In the genomic region with DNA sequence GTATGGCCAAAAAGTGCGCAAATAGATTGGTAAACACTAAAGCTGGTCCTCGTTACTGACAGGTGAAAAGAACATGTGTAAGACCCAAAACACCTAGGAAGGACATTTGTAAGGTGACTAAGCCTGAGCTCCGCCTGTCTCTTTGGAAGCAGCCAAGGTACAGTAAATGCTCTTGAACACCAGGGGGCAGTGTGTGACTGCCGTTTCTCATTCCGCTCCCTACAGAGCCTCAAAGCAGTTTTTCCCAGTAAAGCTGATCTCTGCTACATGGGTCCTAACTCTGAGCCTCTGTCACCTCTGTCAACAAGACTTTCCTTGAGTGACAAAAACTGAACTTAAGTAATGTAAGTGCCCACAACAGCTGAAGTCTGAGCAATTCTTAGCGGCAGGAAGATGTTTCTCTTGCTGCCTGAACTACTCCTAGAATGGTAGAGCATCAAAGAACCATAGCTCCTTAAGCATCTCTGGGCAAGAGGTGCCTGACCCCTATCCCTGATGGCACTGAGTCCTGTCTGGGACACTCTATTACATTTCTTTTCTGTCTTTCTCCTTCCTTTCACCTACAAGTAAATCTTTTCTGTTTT, we compare ENCODE assay signal across 8 cellular contexts.
DNase-seq lines count a peak whose midpoint lies in the region; ATAC-seq lines count a peak whose summit lies in the region.

No MANE protein-coding gene starts in this region.

- H3K9me3 Mint-ChIP-seq in T-cell: no peaks in the 10 kb centered on the region

- CTCF ChIA-PET in T-cell (lab: Charles Lee): interaction anchor here (0.5 to 1.8 kb wide), 17 partner anchors 8 to 1775 kb away, joined by 3 to 7 read pairs (median 4); a partner anchor contains a TSS

- no peaks in the 10 kb centered on the region for H3K36me3 Mint-ChIP-seq in T-cell

- H3K4me3 ChIP-seq in iPS DF 6.9 (ENCODE audit: low read length): no peak overlapping the region

- H3K27me3 Mint-ChIP-seq in T-cell: peaks cover 21 to 25% of the 10 kb centered on the region in 2 donors

- peaks cover 7 to 10% (median 10%) of the 10 kb centered on the region in 3 donors for H3K4me1 Mint-ChIP-seq in T-cell

- H3K27me3 ChIP-seq in iPS DF 6.9 (ENCODE audit: control insufficient read depth, insufficient read depth, low read length): no peaks in the 10 kb centered on the region

- peaks cover 2% of the 10 kb centered on the region; the same call in 1 of the 2 replicates for H3K4me1 ChIP-seq in iPS DF 6.9 (ENCODE audit: control insufficient read depth, insufficient read depth, low read length)

- DNase-seq in SIG-M5 treated with dmso at 0.1 percent for 504 hours (lab: John Stamatoyannopoulos, UW; ENCODE audit: unreplicated experiment): peak; percentile 71
- DNase-seq in SIG-M5 (lab: John Stamatoyannopoulos, UW): no peak
- DNase-seq in MV-4-11 (lab: John Stamatoyannopoulos, UW): peak; percentile 73
- DNase-seq in T-cell: peak in 27 of 34 experiments; percentile 7 to 47 (median 22)
- peak; percentile 89 for DNase-seq in astrocyte of the hippocampus (ENCODE audit: low read depth, low spot score)
- peak; percentile 72 for DNase-seq in iPS DF 6.9 (ENCODE audit: low read depth, low spot score)
- DNase-seq in stimulated activated CD4-positive, alpha-beta T cell treated with anti-CD3 and anti-CD28 coated beads, Interleukin-12 subunit alpha, Interleukin-12 subunit beta, amount 100 ng/mL, for 24 hours (ENCODE audit: low read depth in 2 of 2): peak; percentile 20 to 37

- H3K36me3 ChIP-seq in iPS DF 6.9 (ENCODE audit: control insufficient read depth, insufficient read depth, low read length): no peaks in the 10 kb centered on the region

- H3K4me3 Mint-ChIP-seq in T-cell: no peak overlapping the region

- POLR2A ChIA-PET in T-cell (lab: Charles Lee): no interaction called here

- WGBS in iPS DF 6.9 (ENCODE audit: insufficient coverage, insufficient read length): no CpG with 5 or more reads among the region's 6 CpGs

- H3K27ac Mint-ChIP-seq in T-cell: no peak overlapping the region

- ATAC-seq in HG02588 (IDR thresholded peaks at IDR 0.05; ENCODE audit: unreplicated experiment) (peak; percentile 83), T-cell (replicated peaks in 1 of 4) (peak; percentile 60 to 69 (median 62))

- no peak overlapping the region for H3K27ac ChIP-seq in iPS DF 6.9 (ENCODE audit: low read length)

- no peaks in the 10 kb centered on the region for H3K9me3 ChIP-seq in iPS DF 6.9 (ENCODE audit: control insufficient read depth, insufficient read depth, low read length)
